In the genomic region with DNA sequence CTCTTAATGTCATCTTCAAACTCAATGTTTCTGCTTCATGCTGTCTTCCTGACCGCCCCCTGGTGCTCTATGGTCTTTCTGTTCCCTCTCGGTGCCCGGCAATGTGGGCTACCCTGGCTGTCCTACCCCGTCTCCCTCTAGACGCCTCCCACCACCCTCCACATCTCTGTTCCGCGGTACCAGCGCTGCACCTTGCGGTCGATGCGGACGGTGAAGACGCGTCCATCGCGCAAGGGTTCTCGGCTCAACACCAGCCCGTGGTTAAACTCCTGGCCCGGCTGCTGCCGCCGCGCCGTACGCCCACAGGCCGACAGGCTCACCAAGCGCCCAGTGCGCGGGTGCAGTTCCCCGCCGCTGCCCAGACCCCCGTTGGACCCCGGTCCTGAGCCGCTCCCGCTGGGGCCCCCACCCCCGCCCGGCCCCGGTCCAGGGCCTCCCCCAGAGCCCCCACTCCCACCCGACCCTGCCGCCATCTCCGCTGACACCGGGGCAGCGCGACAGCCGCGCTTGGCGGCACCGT, we compare ENCODE assay signal across 8 cellular contexts. TPM values are rescaled to one million over a fixed set of nuclear protein-coding genes. Genes with fewer than 3 reads are reported as not detected.
DNase-seq lines count a peak whose midpoint lies in the region; ATAC-seq and TF ChIP-seq lines count a peak whose summit lies in the region.

A gene (minus strand): TSS at position 496 of the 520 bp plus-strand sequence. CDS start 23 bp downstream, at position 473.

- H3K9me3 ChIP-seq in MG63 (no peaks in the 10 kb centered on the region), thoracic aorta (no peaks in the 10 kb centered on the region)

- TF ChIP-seq CTCF in GM20000 (IDR thresholded peaks at IDR 0.05; ENCODE audit: extremely low read depth, missing control alignments) (no peak), choroid plexus epithelial cell (conservative IDR thresholded peaks at IDR 0.05; ENCODE audit: low read depth, low read length) (peak; percentile 19), thoracic aorta (IDR thresholded peaks at IDR 0.05) (no peak)

- H3K4me1 ChIP-seq in thoracic aorta (ENCODE audit: control insufficient read depth in 1 of 2, low read depth in 2 of 2) = peaks cover 3 to 17% of the 10 kb centered on the region in 2 donors

- H3K36me3 ChIP-seq in MG63 (no peaks in the 10 kb centered on the region), thoracic aorta (peaks cover 11% of the 10 kb centered on the region)

- no peak for DNase-seq in Caki2 (ENCODE audit: low read depth)
- peak; percentile 63 for DNase-seq in GM20000 (ENCODE audit: low spot score)
- DNase-seq in MG63 = no peak
- no peak for DNase-seq in choroid plexus epithelial cell (ENCODE audit: low read depth)
- DNase-seq in medulla oblongata (ENCODE audit: extremely low spot score) = peak; percentile 24
- DNase-seq in thoracic aorta (ENCODE audit: low spot score) = no peak
- DNase-seq in T-helper 9 cell = no peak
- no peak for DNase-seq in AML-193 (lab: John Stamatoyannopoulos, UW)

- in situ Hi-C loops in Caki2 (cut with HindIII; ENCODE audit: low pct_unique_long_range_greater_than_20kb, low sequenced_read_pairs) = no loop called here

- peak within 1 kb of the TSS; percentile 88 to 98 for H3K27ac ChIP-seq in thoracic aorta

- H3K4me3 ChIP-seq in MG63 (peak within 1 kb of the TSS; percentile 76), choroid plexus epithelial cell (ENCODE audit: low read depth, low read length) (peak within 1 kb of the TSS; percentile 90), thoracic aorta (peak within 1 kb of the TSS; percentile 93)

- no peak for ATAC-seq in thoracic aorta (ENCODE audit: insufficient number of reproducible peaks, low FRiP score, low read depth)

- H3K27me3 ChIP-seq in MG63 (no peaks in the 10 kb centered on the region), thoracic aorta (replicated peaks; ENCODE audit: insufficient read depth) (no peaks in the 10 kb centered on the region)

RNA-seq across cellular contexts. Expression of the gene that starts here (rescaled TPM):
- 15.0 and 17.9 TPM in 2 replicates for total RNA-seq in Caki2 (2014; rRNA removed; shearing (Covaris generic); ENCODE audit: low replicate concordance)
- total RNA-seq in MG63 (2014; rRNA removed; shearing (Covaris generic); ENCODE audit: low replicate concordance) = 8.5 and 11.7 TPM in 2 replicates
- total RNA-seq in thoracic aorta = 10 to 100 TPM; 24.4 to 45.3 TPM

Comparison
In these comparisons a context has a peak if more than half of its experiments do, and no peak if none do; other contexts are left out.
1. DNase-seq: peak in GM20000 (single experiment) and medulla oblongata (single experiment); none in Caki2 (single experiment), MG63 (single experiment), choroid plexus epithelial cell (single experiment), thoracic aorta (single experiment), T-helper 9 cell (single experiment) and AML-193 (0 of 2).
2. Peak in every context shown above with its lines, with median percentiles within 50 percentile points of each other: H3K4me3 ChIP-seq.